ENCODE assay signal across 15 cellular contexts in the genomic region with DNA sequence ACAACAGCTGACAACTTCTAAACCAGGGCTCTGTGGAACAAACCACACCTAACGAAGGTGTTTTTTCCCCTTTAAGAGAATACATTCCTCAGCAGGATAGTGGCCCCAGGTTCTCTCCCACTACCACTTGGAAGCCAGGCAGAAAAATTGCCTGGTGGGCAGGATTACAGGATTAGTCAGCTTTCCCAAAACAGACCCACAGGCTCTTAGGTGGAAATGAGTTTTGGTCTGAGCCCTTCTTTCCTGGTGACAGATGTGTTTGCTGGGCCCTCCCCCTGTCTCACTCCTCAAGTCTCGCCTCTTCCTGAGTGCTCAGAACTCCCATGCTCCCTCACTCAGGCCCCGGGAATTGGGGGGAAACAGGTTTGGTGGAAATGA.
DNase-seq lines count a peak whose midpoint lies in the region; ATAC-seq and TF ChIP-seq lines count a peak whose summit lies in the region.
"Had no signal": no experiment of that assay in that cellular context is flagged by ENCODE, and none has a peak within 500 bp of the region (broad histone marks: within the 10 kb centered on the region; RNA-seq: fewer than 3 reads in every experiment).

No MANE protein-coding gene starts in this region.

- no peak overlapping the region for H3K4me3 ChIP-seq in BLaER1
- no peak overlapping the region for H3K4me3 ChIP-seq in OCI-LY7 (ENCODE audit: low read depth, low read length, poor library complexity, severe bottlenecking)
- H3K4me3 ChIP-seq in esophagus muscularis mucosa: no peak overlapping the region
- no peak overlapping the region for H3K4me3 ChIP-seq in ovary
- H3K4me3 ChIP-seq: body of pancreas had no signal

- H3K36me3 ChIP-seq in BLaER1: no peaks in the 10 kb centered on the region
- no peaks in the 10 kb centered on the region for H3K36me3 ChIP-seq in OCI-LY7 (ENCODE audit: insufficient read depth, low read length)
- H3K36me3 ChIP-seq in esophagus muscularis mucosa: no peaks in the 10 kb centered on the region
- no peaks in the 10 kb centered on the region for H3K36me3 ChIP-seq in ovary

- no TSS peak for BruUV-seq in OCI-LY7 (replicated peaks; lab: Mats Ljungman, UMichigan)

- no peak for ATAC-seq in HG03521 (IDR thresholded peaks at IDR 0.05; ENCODE audit: unreplicated experiment)
- ATAC-seq: body of pancreas had no signal

- DNase-seq in OCI-LY7 (ENCODE audit: low spot score): no peak
- DNase-seq in esophagus muscularis mucosa (ENCODE audit: extremely low spot score): no peak
- DNase-seq in ovary: peak in 1 of 5 donors; percentile 33
- no peak for DNase-seq in GM13977 (ENCODE audit: low spot score)
- no peak for DNase-seq in HT-29 (ENCODE audit: low spot score)
- DNase-seq in AML-193 (lab: John Stamatoyannopoulos, UW): no peak
- DNase-seq: ACHN; activated T-cell treated with anti-CD3 and anti-CD28 coated beads, Interleukin-2, amount 50 U/mL, for 1 hour; body of pancreas; immature natural killer cell; stimulated activated CD4-positive, alpha-beta T cell treated with anti-CD3 and anti-CD28 coated beads, Interleukin-2, amount 100 ng/mL, for 24 hours; stimulated activated naive CD4-positive, alpha-beta T cell treated with Interleukin-2 at 50 U/mL for 16 hours had no signal

- intact Hi-C loops in OCI-LY7 (cut with micrococcal nuclease; ENCODE audit: unreplicated experiment): no loop called here
- intact Hi-C loops in esophagus muscularis mucosa (cut with DNase I): no loop called here
- intact Hi-C loops in ovary (cut with DNase I): loop anchor here in 1 of 4 donors (10.0 kb wide), 1 partner anchor 67 kb away; no protein-coding TSS in a partner anchor

- no peaks in the 10 kb centered on the region for H3K9me3 ChIP-seq in BLaER1
- H3K9me3 ChIP-seq in OCI-LY7 (ENCODE audit: low read length): no peaks in the 10 kb centered on the region
- no peaks in the 10 kb centered on the region for H3K9me3 ChIP-seq in esophagus muscularis mucosa
- H3K9me3 ChIP-seq in ovary: no peaks in the 10 kb centered on the region
- H3K9me3 ChIP-seq: body of pancreas had no signal

- TF ChIP-seq POLR2A in esophagus muscularis mucosa (IDR thresholded peaks at IDR 0.05; ENCODE audit: low read depth) (no peak), ovary (IDR thresholded peaks at IDR 0.05) (no peak)

- H3K4me1 ChIP-seq in BLaER1 (peaks cover 98% of the 10 kb centered on the region), OCI-LY7 (ENCODE audit: insufficient read depth, low read length, poor library complexity, severe bottlenecking) (no peaks in the 10 kb centered on the region), esophagus muscularis mucosa (peaks cover 81 to 87% (median 85%) of the 10 kb centered on the region in 4 donors), ovary (ENCODE audit: insufficient read depth) (peaks cover 43% of the 10 kb centered on the region)

- no peaks in the 10 kb centered on the region for H3K79me2 ChIP-seq in OCI-LY7 (ENCODE audit: insufficient read depth, low read depth, low read length)

- H3K4me2 ChIP-seq in BLaER1 (peak overlapping the region; percentile 81), OCI-LY7 (ENCODE audit: low read length) (no peak overlapping the region)

- 75% methylated on average over 2 of the region's 3 CpGs for WGBS in esophagus muscularis mucosa
- 75 to 84% (median 77%) methylated on average over 3 of the region's 3 CpGs for WGBS in ovary, 3 donors

- H3K27me3 ChIP-seq in BLaER1 (no peaks in the 10 kb centered on the region), esophagus muscularis mucosa (no peaks in the 10 kb centered on the region), ovary (no peaks in the 10 kb centered on the region)
- H3K27me3 ChIP-seq: body of pancreas had no signal

- POLR2A ChIA-PET in OCI-LY7 (lab: Charles Lee): interaction anchor here (0.5 kb wide), 1 partner anchor 876 kb away, joined by 4 read pairs; no protein-coding TSS in a partner anchor

- no peak; the same call in 1 of the 2 replicates for TF ChIP-seq CTCF in OCI-LY7 (conservative IDR thresholded peaks at IDR 0.05; ENCODE audit: low read length)
- TF ChIP-seq CTCF in esophagus muscularis mucosa (IDR thresholded peaks at IDR 0.05): no peak
- TF ChIP-seq CTCF in ovary (IDR thresholded peaks at IDR 0.05): no peak
- no peak for TF ChIP-seq CTCF in GM13977 (IDR thresholded peaks at IDR 0.05; ENCODE audit: extremely low read depth, insufficient read depth, missing control alignments)

- no peaks in the 10 kb centered on the region for H3K9me2 ChIP-seq in OCI-LY7 (ENCODE audit: insufficient read depth, low read length)

- CTCF ChIA-PET in OCI-LY7 (lab: Charles Lee; ENCODE audit: unreplicated experiment): interaction anchor here (0.5 kb wide), 1 partner anchor 237 kb away, joined by 4 read pairs; no protein-coding TSS in a partner anchor

- H2AFZ ChIP-seq in OCI-LY7 (ENCODE audit: low read length): 0 out of 2 replicates have a peak overlapping the region, but pooled peaks have one; percentile 47

- TF ChIP-seq EP300 in esophagus muscularis mucosa (IDR thresholded peaks at IDR 0.05) (no peak), ovary (IDR thresholded peaks at IDR 0.05) (no peak)

- no peaks in the 10 kb centered on the region for H4K20me1 ChIP-seq in BLaER1
- H4K20me1 ChIP-seq in OCI-LY7 (ENCODE audit: insufficient read depth, low read length): no peaks in the 10 kb centered on the region

- H3K9ac ChIP-seq in BLaER1: 0 out of 2 replicates have a peak overlapping the region, but pooled peaks have one; percentile 5

- H3K27ac ChIP-seq in BLaER1 (peak overlapping the region; percentile 60), OCI-LY7 (ENCODE audit: low read depth, low read length, poor library complexity, severe bottlenecking) (no peak overlapping the region), esophagus muscularis mucosa (replicated peaks in 1 of 4) (peak overlapping the region in 3 of 4 donors; percentile 40 to 60 (median 46)), ovary (peak overlapping the region; percentile 28 to 56)
- H3K27ac ChIP-seq: body of pancreas, VCaP had no signal

- in situ Hi-C loops in GM13977 (cut with MboI; ENCODE audit: low pct_unique_long_range_greater_than_20kb, low sequenced_read_pairs, unreplicated experiment): no loop called here
